Comparison of ENCODE assay signal across 10 cellular contexts in genomic region chr10:91154842-91155241, GRCh38.
"Had no signal": no experiment of that assay in that cellular context is flagged by ENCODE, and none has a peak within 500 bp of the region (broad histone marks: within the 10 kb centered on the region; RNA-seq: fewer than 3 reads in every experiment).

No MANE protein-coding gene starts in this region.

- H3K9me3 ChIP-seq: HAP-1 had no signal

- H3K4me1 ChIP-seq: HAP-1 had no signal

- H3K36me3 ChIP-seq: HAP-1 had no signal

- FAIRE-seq: HTR-8/SVneo, K562 had no signal

- DNase-seq: GM23248, GOT3, H7, HFFc6, IMR-90, KG1 had no signal

- H3K27ac ChIP-seq: GM23248 had no signal

- H2AFZ ChIP-seq: GM23248 had no signal

- H3K9ac ChIP-seq: GM23248 had no signal

- H3K4me3 ChIP-seq: GM23248, HAP-1, K562 had no signal

- ATAC-seq: HCT116, K562 had no signal
